19 cellular contexts compared by ENCODE assay signal in genomic region chr1:65924471-65924870, GRCh38.
A peak's percentile ranks its signal among the peaks of the same experiment; 100 is the strongest.
DNase-seq lines count a peak whose midpoint lies in the region; ATAC-seq, FAIRE-seq and TF ChIP-seq lines count a peak whose summit lies in the region.
"Had no signal": no experiment of that assay in that cellular context is flagged by ENCODE, and none has a peak within 500 bp of the region (broad histone marks: within the 10 kb centered on the region; RNA-seq: fewer than 3 reads in every experiment).

No MANE protein-coding gene starts in this region.

- DNase-seq in H54 (ENCODE audit: insufficient read length, low spot score) (peak; percentile 10), amniotic epithelial cell (ENCODE audit: low read depth) (peak; percentile 91), fibroblast of pulmonary artery (ENCODE audit: low read depth) (peak; percentile 64), retinal pigment epithelial cell (ENCODE audit: low read depth) (peak; percentile 71), erythroblast (lab: John Stamatoyannopoulos, UW) (no peak), HPDE6-E6E7 (ENCODE audit: extremely low spot score) (no peak)
- no peak for DNase-seq in activated naive CD4-positive, alpha-beta T cell treated with anti-CD3 and anti-CD28 coated beads, Interleukin-2, amount 50 U/mL, for 16 hours
- DNase-seq: activated gamma-delta T cell; CD4-positive, alpha-beta T cell; Karpas-422; naive B cell; NCI-H1694; SK-N-SH; substantia nigra had no signal

- no peak for TF ChIP-seq POLR2A in H54 (IDR thresholded peaks at IDR 0.05; ENCODE audit: low read depth, low read length)
- no peak for TF ChIP-seq POLR2A in erythroblast (IDR thresholded peaks at IDR 0.05; ENCODE audit: low read length)

- no peak for TF ChIP-seq CTCF in fibroblast of pulmonary artery (IDR thresholded peaks at IDR 0.05; ENCODE audit: low read length, missing control alignments)
- TF ChIP-seq CTCF in retinal pigment epithelial cell (conservative IDR thresholded peaks at IDR 0.05; ENCODE audit: low read depth, low read length): no peak

- no peak for FAIRE-seq in H54 (lab: Jason Lieb, UNC)
- FAIRE-seq: GM12892, TTC549 had no signal

- H3K4me3 ChIP-seq in fibroblast of pulmonary artery (replicated peaks; ENCODE audit: low read depth, low read length): no peak overlapping the region
- no peak overlapping the region for H3K4me3 ChIP-seq in retinal pigment epithelial cell (ENCODE audit: low read length)
- H3K4me3 ChIP-seq: prostate gland had no signal

- ATAC-seq in HG02970 (IDR thresholded peaks at IDR 0.05; ENCODE audit: low FRiP score, unreplicated experiment): no peak
- ATAC-seq: left lobe of liver had no signal

Comparison
In these comparisons a context has a peak if more than half of its experiments do, and no peak if none do; other contexts are left out.
1. DNase-seq: peak in H54 (single experiment), amniotic epithelial cell (single experiment), fibroblast of pulmonary artery (single experiment) and retinal pigment epithelial cell (single experiment); none in erythroblast (0 of 2), activated naive CD4-positive, alpha-beta T cell treated with anti-CD3 and anti-CD28 coated beads, Interleukin-2, amount 50 U/mL, for 16 hours (single experiment) and HPDE6-E6E7 (single experiment).